In genomic region chr12:57522887-57523705, GRCh38 we compare ENCODE assay signal across 1 cellular context.
TF ChIP-seq lines count a peak whose summit lies in the region.

No MANE protein-coding gene starts in this region.

TF ChIP-seq in HEK293, 187 proteins besides CTCF, POLR2A, EP300 and RAD21 (continued from another document and continues in another):
- TF ChIP-seq ZNF548 (tag by site-specific recombination; IDR thresholded peaks at IDR 0.05) = no peak
- no peak for TF ChIP-seq TSHZ1 (tag by site-specific recombination; IDR thresholded peaks at IDR 0.05; ENCODE audit: borderline replicate concordance)
- no peak for TF ChIP-seq INSM2 (tag by site-specific recombination; IDR thresholded peaks at IDR 0.05)
- no peak for TF ChIP-seq ZFP69B (tag by site-specific recombination; IDR thresholded peaks at IDR 0.05)
- TF ChIP-seq ZNF426 (tag by site-specific recombination; IDR thresholded peaks at IDR 0.05) = no peak
- TF ChIP-seq KLF10 (tag by site-specific recombination; IDR thresholded peaks at IDR 0.05) = no peak
- TF ChIP-seq ZNF596 (tag by site-specific recombination; IDR thresholded peaks at IDR 0.05) = no peak
- TF ChIP-seq ZNF398 (tag by site-specific recombination; IDR thresholded peaks at IDR 0.05) = peak; percentile 97
- no peak for TF ChIP-seq MZF1 (tag by site-specific recombination; IDR thresholded peaks at IDR 0.05; ENCODE audit: borderline replicate concordance)
- TF ChIP-seq ZNF660 (tag by site-specific recombination; IDR thresholded peaks at IDR 0.05) = no peak
- no peak for TF ChIP-seq ZNF623 (tag by site-specific recombination; IDR thresholded peaks at IDR 0.05)
- no peak for TF ChIP-seq ZNF585B (tag by site-specific recombination; IDR thresholded peaks at IDR 0.05)
- no peak for TF ChIP-seq ZNF23 (tag by site-specific recombination; IDR thresholded peaks at IDR 0.05; ENCODE audit: borderline replicate concordance)
- no peak for TF ChIP-seq ZNF404 (tag by site-specific recombination; IDR thresholded peaks at IDR 0.05)
- TF ChIP-seq ZNF121 (tag by site-specific recombination; IDR thresholded peaks at IDR 0.05) = no peak
- TF ChIP-seq ZNF510 (tag by site-specific recombination; IDR thresholded peaks at IDR 0.05; ENCODE audit: insufficient replicate concordance) = no peak
- TF ChIP-seq GLIS2 (tag by site-specific recombination; IDR thresholded peaks at IDR 0.05) = no peak
- no peak for TF ChIP-seq ZBTB6 (tag by site-specific recombination; IDR thresholded peaks at IDR 0.05)
- TF ChIP-seq PATZ1 (tag by site-specific recombination; IDR thresholded peaks at IDR 0.05) = peak; percentile 55
- TF ChIP-seq PRDM10 (tag by site-specific recombination; IDR thresholded peaks at IDR 0.05) = peak; percentile 58; the same call in 1 of the 2 replicates
- TF ChIP-seq SP3 (tag by site-specific recombination; IDR thresholded peaks at IDR 0.05) = peak; percentile 75
- no peak for TF ChIP-seq YY2 (tag by site-specific recombination; IDR thresholded peaks at IDR 0.05)
- no peak for TF ChIP-seq ZNF449 (tag by site-specific recombination; IDR thresholded peaks at IDR 0.05)
- no peak for TF ChIP-seq ZBTB49 (tag by site-specific recombination; IDR thresholded peaks at IDR 0.05; ENCODE audit: low read depth)
- no peak for TF ChIP-seq ZBTB7A (tag by site-specific recombination; IDR thresholded peaks at IDR 0.05; ENCODE audit: low read depth)
- TF ChIP-seq ZNF221 (tag by site-specific recombination; IDR thresholded peaks at IDR 0.05; ENCODE audit: borderline replicate concordance) = no peak
- TF ChIP-seq ZNF394 (tag by site-specific recombination; IDR thresholded peaks at IDR 0.05; ENCODE audit: borderline replicate concordance) = 0 out of 2 replicates have a peak, but pooled peaks have one; percentile 35
- no peak for TF ChIP-seq MEIS1 (CRISPR knock-in tag; IDR thresholded peaks at IDR 0.05; ENCODE audit: borderline replicate concordance)
- TF ChIP-seq FEZF1 (tag by site-specific recombination; IDR thresholded peaks at IDR 0.05) = no peak
- TF ChIP-seq IKZF3 (tag by site-specific recombination; IDR thresholded peaks at IDR 0.05) = peak; percentile 87
- no peak for TF ChIP-seq ZNF280D (tag by site-specific recombination; IDR thresholded peaks at IDR 0.05)
- TF ChIP-seq ZXDB (tag by site-specific recombination; IDR thresholded peaks at IDR 0.05) = no peak
- TF ChIP-seq ZNF664 (tag by site-specific recombination; IDR thresholded peaks at IDR 0.05) = no peak
- TF ChIP-seq ZNF654 (tag by site-specific recombination; IDR thresholded peaks at IDR 0.05; ENCODE audit: low read depth) = no peak
- TF ChIP-seq WT1 (tag by site-specific recombination; IDR thresholded peaks at IDR 0.05) = no peak
- TF ChIP-seq KLF9 (tag by site-specific recombination; IDR thresholded peaks at IDR 0.05; ENCODE audit: low read depth) = no peak
- TF ChIP-seq ZNF433 (tag by site-specific recombination; IDR thresholded peaks at IDR 0.05; ENCODE audit: low read depth) = no peak
- no peak for TF ChIP-seq ZNF311 (tag by site-specific recombination; IDR thresholded peaks at IDR 0.05; ENCODE audit: borderline replicate concordance)
- TF ChIP-seq SETDB1 (IDR thresholded peaks at IDR 0.05; ENCODE audit: insufficient read length, low read length) = no peak
- no peak for TF ChIP-seq ZNF202 (tag by site-specific recombination; IDR thresholded peaks at IDR 0.05; ENCODE audit: borderline replicate concordance)
